ENCODE assay signal across 2 cellular contexts in genomic region chr6:52162940-52163908, GRCh38.
TF ChIP-seq lines count a peak whose summit lies in the region.

No MANE protein-coding gene starts in this region.

TF ChIP-seq in HCT116, 20 proteins besides CTCF, POLR2A, EP300 and RAD21 (continued from another document):
- TF ChIP-seq CBX3 (IDR thresholded peaks at IDR 0.05; ENCODE audit: low read depth) (peak; percentile 51; the same call in 1 of the 2 replicates), JUND (IDR thresholded peaks at IDR 0.05) (peak; percentile 23; the same call in 1 of the 2 replicates), CEBPB (IDR thresholded peaks at IDR 0.05; ENCODE audit: low read depth) (peak; percentile 55), SRF (IDR thresholded peaks at IDR 0.05; ENCODE audit: low read depth) (no peak)

TF ChIP-seq in HepG2, 621 proteins besides CTCF, POLR2A, EP300 and RAD21 (continued from another document and continues in another):
- TF ChIP-seq ATM (IDR thresholded peaks at IDR 0.05; ENCODE audit: borderline replicate concordance) = no peak
- TF ChIP-seq SP2 (CRISPR knock-in tag; IDR thresholded peaks at IDR 0.05) = no peak
- no peak for TF ChIP-seq ZNF616 (CRISPR knock-in tag; IDR thresholded peaks at IDR 0.05; ENCODE audit: low read depth)
- TF ChIP-seq NFE2 (CRISPR knock-in tag; IDR thresholded peaks at IDR 0.05) = 0 out of 2 replicates have a peak, but pooled peaks have one; percentile 20
- no peak for TF ChIP-seq ZNF788 (CRISPR knock-in tag; IDR thresholded peaks at IDR 0.05; ENCODE audit: borderline replicate concordance)
- no peak for TF ChIP-seq FOXK1 (CRISPR knock-in tag; IDR thresholded peaks at IDR 0.05; ENCODE audit: borderline replicate concordance, low read depth)
- TF ChIP-seq STAT5B (CRISPR knock-in tag; IDR thresholded peaks at IDR 0.05) = no peak
- no peak for TF ChIP-seq YEATS4 (CRISPR knock-in tag; IDR thresholded peaks at IDR 0.05; ENCODE audit: borderline replicate concordance)
- TF ChIP-seq NBN (conservative IDR thresholded peaks at IDR 0.05) = no peak
- 0 out of 2 replicates have a peak, but pooled peaks have one; percentile 29 for TF ChIP-seq BCL6 (CRISPR knock-in tag; IDR thresholded peaks at IDR 0.05)
- TF ChIP-seq MAF1 (CRISPR knock-in tag; IDR thresholded peaks at IDR 0.05; ENCODE audit: borderline replicate concordance) = no peak
- TF ChIP-seq RXRB (CRISPR knock-in tag; IDR thresholded peaks at IDR 0.05; ENCODE audit: borderline replicate concordance) = peak; percentile 61; the same call in 1 of the 2 replicates
- no peak for TF ChIP-seq ZNF772 (CRISPR knock-in tag; IDR thresholded peaks at IDR 0.05)
- TF ChIP-seq CEBPB (IDR thresholded peaks at IDR 0.05; ENCODE audit: borderline replicate concordance, low read depth, low read length) = peak; percentile 85; the same call in 1 of the 2 replicates
- TF ChIP-seq POLR2AphosphoS5 (IDR thresholded peaks at IDR 0.05; ENCODE audit: low read depth, low read length) = no peak
- no peak for TF ChIP-seq MIER2 (CRISPR knock-in tag; IDR thresholded peaks at IDR 0.05)
- TF ChIP-seq TRAFD1 (CRISPR knock-in tag; IDR thresholded peaks at IDR 0.05; ENCODE audit: borderline replicate concordance) = no peak
- no peak for TF ChIP-seq HMG20A (CRISPR knock-in tag; IDR thresholded peaks at IDR 0.05; ENCODE audit: borderline replicate concordance)
- TF ChIP-seq NCOR1 (IDR thresholded peaks at IDR 0.05; ENCODE audit: borderline replicate concordance, low read length) = no peak
- TF ChIP-seq ZFP36 (IDR thresholded peaks at IDR 0.05; ENCODE audit: borderline replicate concordance, low read depth, low read length, partially characterized antibody) = peak; percentile 39
- TF ChIP-seq TFAP4 (IDR thresholded peaks at IDR 0.05; ENCODE audit: borderline replicate concordance, low read depth) = no peak
- TF ChIP-seq ELK4 (CRISPR knock-in tag; IDR thresholded peaks at IDR 0.05; ENCODE audit: borderline replicate concordance) = no peak
- no peak for TF ChIP-seq ZNF691 (CRISPR knock-in tag; IDR thresholded peaks at IDR 0.05; ENCODE audit: borderline replicate concordance, low read depth)
- 0 out of 2 replicates have a peak, but pooled peaks have one; percentile 37 for TF ChIP-seq GATAD2A (CRISPR knock-in tag; IDR thresholded peaks at IDR 0.05)
- TF ChIP-seq ZNF614 (CRISPR knock-in tag; IDR thresholded peaks at IDR 0.05; ENCODE audit: borderline replicate concordance) = peak; percentile 34; the same call in 1 of the 2 replicates
- TF ChIP-seq TEAD3 (CRISPR knock-in tag; optimal IDR thresholded peaks at IDR 0.05; ENCODE audit: borderline replicate concordance) = peak; percentile 43
- TF ChIP-seq THAP11 (CRISPR knock-in tag; IDR thresholded peaks at IDR 0.05) = no peak
- TF ChIP-seq ZNF543 (CRISPR knock-in tag; IDR thresholded peaks at IDR 0.05) = no peak
- TF ChIP-seq RXRA (CRISPR knock-in tag; IDR thresholded peaks at IDR 0.05) = no peak
- TF ChIP-seq SNRNP70 (IDR thresholded peaks at IDR 0.05; ENCODE audit: low read depth, low read length) = no peak
- TF ChIP-seq FUBP1 (CRISPR knock-in tag; IDR thresholded peaks at IDR 0.05; ENCODE audit: borderline replicate concordance) = no peak
- no peak for TF ChIP-seq ZNF224 (CRISPR knock-in tag; IDR thresholded peaks at IDR 0.05)
- TF ChIP-seq HOXD1 (CRISPR knock-in tag; IDR thresholded peaks at IDR 0.05) = no peak
- peak; percentile 41; the same call in 1 of the 2 replicates for TF ChIP-seq ZKSCAN8 (CRISPR knock-in tag; IDR thresholded peaks at IDR 0.05; ENCODE audit: borderline replicate concordance)
- TF ChIP-seq TARDBP (CRISPR knock-in tag; IDR thresholded peaks at IDR 0.05) = no peak
- no peak for TF ChIP-seq ZNF263 (CRISPR knock-in tag; IDR thresholded peaks at IDR 0.05)
- TF ChIP-seq HNF4G (IDR thresholded peaks at IDR 0.05; ENCODE audit: borderline replicate concordance, low read depth, low read length) = no peak
- no peak for TF ChIP-seq HNF4G (CRISPR knock-in tag; IDR thresholded peaks at IDR 0.05; ENCODE audit: borderline replicate concordance, low read depth)
- TF ChIP-seq DMTF1 (CRISPR knock-in tag; IDR thresholded peaks at IDR 0.05) = no peak
- TF ChIP-seq ZKSCAN5 (CRISPR knock-in tag; IDR thresholded peaks at IDR 0.05) = no peak
- 0 out of 4 replicates have a peak, but pooled peaks of 1 of the 2 experiments have one; percentile 38 for TF ChIP-seq KLF16 (CRISPR knock-in tag; IDR thresholded peaks at IDR 0.05)
- no peak for TF ChIP-seq NRL (CRISPR knock-in tag; IDR thresholded peaks at IDR 0.05; ENCODE audit: borderline replicate concordance)
- peak; percentile 98 for TF ChIP-seq SMC3 (IDR thresholded peaks at IDR 0.05; ENCODE audit: low read length)
- no peak for TF ChIP-seq ZC3H13 (CRISPR knock-in tag; IDR thresholded peaks at IDR 0.05)
- peak in 1 of 2 experiments; percentile 66; a peak in 2 of 4 replicates for TF ChIP-seq ATF4 (CRISPR knock-in tag; IDR thresholded peaks at IDR 0.05)
- TF ChIP-seq SP140L (CRISPR knock-in tag; IDR thresholded peaks at IDR 0.05; ENCODE audit: borderline replicate concordance) = no peak
- TF ChIP-seq ZGPAT (CRISPR knock-in tag; IDR thresholded peaks at IDR 0.05) = 0 out of 2 replicates have a peak, but pooled peaks have one; percentile 21
- no peak for TF ChIP-seq GLI4 (CRISPR knock-in tag; IDR thresholded peaks at IDR 0.05; ENCODE audit: borderline replicate concordance)
- 0 out of 2 replicates have a peak, but pooled peaks have one; percentile 15 for TF ChIP-seq TFE3 (CRISPR knock-in tag; IDR thresholded peaks at IDR 0.05)
- TF ChIP-seq STAG1 (CRISPR knock-in tag; IDR thresholded peaks at IDR 0.05) = peak; percentile 96
